Comparison of ENCODE assay signal across 1 cellular context in the genomic region with DNA sequence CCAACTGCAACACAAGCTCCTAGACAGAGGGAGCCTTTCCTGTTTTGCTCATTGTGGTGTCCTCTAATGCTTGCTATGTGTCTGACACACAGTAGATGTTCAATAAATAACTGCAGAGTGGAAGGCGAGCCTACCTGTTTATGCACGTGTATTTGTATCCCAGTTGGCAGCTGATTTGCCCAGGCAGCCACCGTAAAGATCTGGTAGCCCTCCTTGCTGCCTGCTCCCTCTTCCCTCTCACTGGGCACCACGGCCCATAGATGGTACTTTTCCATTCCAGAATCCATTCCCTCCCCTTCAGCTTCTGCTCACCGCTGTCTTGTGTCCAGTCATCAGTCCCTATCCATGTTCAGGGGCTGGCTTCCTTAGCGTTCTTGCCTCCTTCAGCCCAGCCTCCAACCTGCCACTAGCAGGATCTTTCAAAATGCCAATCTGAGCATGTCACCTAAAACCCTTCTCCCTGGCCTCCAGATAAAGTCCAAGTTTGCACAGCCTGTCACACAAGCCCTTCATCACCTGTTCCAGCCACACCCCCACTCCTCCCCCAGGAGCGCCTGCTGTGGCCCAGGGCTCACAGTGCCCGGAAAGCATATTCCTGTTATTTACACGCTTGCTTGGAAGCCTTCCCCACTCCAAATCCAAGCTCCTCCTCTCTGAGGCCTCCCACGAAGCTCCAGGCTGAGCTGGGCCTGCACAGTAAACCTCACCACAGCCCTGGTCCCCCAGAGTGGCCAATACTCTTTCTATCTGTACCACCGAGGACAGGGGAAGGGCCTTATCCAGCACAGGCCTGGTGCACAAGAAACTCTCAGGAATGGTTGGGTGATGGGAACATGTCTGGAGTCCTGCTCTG.
TF ChIP-seq lines count a peak whose summit lies in the region.

No MANE protein-coding gene starts in this region.

TF ChIP-seq in HepG2, 621 proteins besides CTCF, POLR2A, EP300 and RAD21 (continued from another document and continues in another):
- TF ChIP-seq, protein P1, sequence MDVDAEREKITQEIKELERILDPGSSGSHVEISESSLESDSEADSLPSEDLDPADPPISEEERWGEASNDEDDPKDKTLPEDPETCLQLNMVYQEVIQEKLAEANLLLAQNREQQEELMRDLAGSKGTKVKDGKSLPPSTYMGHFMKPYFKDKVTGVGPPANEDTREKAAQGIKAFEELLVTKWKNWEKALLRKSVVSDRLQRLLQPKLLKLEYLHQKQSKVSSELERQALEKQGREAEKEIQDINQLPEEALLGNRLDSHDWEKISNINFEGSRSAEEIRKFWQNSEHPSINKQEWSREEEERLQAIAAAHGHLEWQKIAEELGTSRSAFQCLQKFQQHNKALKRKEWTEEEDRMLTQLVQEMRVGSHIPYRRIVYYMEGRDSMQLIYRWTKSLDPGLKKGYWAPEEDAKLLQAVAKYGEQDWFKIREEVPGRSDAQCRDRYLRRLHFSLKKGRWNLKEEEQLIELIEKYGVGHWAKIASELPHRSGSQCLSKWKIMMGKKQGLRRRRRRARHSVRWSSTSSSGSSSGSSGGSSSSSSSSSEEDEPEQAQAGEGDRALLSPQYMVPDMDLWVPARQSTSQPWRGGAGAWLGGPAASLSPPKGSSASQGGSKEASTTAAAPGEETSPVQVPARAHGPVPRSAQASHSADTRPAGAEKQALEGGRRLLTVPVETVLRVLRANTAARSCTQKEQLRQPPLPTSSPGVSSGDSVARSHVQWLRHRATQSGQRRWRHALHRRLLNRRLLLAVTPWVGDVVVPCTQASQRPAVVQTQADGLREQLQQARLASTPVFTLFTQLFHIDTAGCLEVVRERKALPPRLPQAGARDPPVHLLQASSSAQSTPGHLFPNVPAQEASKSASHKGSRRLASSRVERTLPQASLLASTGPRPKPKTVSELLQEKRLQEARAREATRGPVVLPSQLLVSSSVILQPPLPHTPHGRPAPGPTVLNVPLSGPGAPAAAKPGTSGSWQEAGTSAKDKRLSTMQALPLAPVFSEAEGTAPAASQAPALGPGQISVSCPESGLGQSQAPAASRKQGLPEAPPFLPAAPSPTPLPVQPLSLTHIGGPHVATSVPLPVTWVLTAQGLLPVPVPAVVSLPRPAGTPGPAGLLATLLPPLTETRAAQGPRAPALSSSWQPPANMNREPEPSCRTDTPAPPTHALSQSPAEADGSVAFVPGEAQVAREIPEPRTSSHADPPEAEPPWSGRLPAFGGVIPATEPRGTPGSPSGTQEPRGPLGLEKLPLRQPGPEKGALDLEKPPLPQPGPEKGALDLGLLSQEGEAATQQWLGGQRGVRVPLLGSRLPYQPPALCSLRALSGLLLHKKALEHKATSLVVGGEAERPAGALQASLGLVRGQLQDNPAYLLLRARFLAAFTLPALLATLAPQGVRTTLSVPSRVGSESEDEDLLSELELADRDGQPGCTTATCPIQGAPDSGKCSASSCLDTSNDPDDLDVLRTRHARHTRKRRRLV (CRISPR knock-in tag; IDR thresholded peaks at IDR 0.05): no peak
- peak; percentile 22; the same call in 1 of the 2 replicates for TF ChIP-seq ZKSCAN8 (CRISPR knock-in tag; IDR thresholded peaks at IDR 0.05; ENCODE audit: borderline replicate concordance)
- TF ChIP-seq ZNF263 (CRISPR knock-in tag; IDR thresholded peaks at IDR 0.05): peak; percentile 38; the same call in 1 of the 2 replicates
- TF ChIP-seq ZNF121 (CRISPR knock-in tag; IDR thresholded peaks at IDR 0.05): peak; percentile 17; the same call in 1 of the 2 replicates
- peak; percentile 53 for TF ChIP-seq GATAD2A (CRISPR knock-in tag; IDR thresholded peaks at IDR 0.05)
- no peak for TF ChIP-seq ZNF333 (CRISPR knock-in tag; IDR thresholded peaks at IDR 0.05; ENCODE audit: borderline replicate concordance)
- TF ChIP-seq RXRB (CRISPR knock-in tag; IDR thresholded peaks at IDR 0.05; ENCODE audit: borderline replicate concordance): peak; percentile 33; the same call in 1 of the 2 replicates
- peak; percentile 78; the same call in 1 of the 2 replicates for TF ChIP-seq PITX1 (CRISPR knock-in tag; IDR thresholded peaks at IDR 0.05)
- no peak for TF ChIP-seq ZNF10 (CRISPR knock-in tag; IDR thresholded peaks at IDR 0.05; ENCODE audit: borderline replicate concordance, low read depth)
- TF ChIP-seq, protein P2, sequence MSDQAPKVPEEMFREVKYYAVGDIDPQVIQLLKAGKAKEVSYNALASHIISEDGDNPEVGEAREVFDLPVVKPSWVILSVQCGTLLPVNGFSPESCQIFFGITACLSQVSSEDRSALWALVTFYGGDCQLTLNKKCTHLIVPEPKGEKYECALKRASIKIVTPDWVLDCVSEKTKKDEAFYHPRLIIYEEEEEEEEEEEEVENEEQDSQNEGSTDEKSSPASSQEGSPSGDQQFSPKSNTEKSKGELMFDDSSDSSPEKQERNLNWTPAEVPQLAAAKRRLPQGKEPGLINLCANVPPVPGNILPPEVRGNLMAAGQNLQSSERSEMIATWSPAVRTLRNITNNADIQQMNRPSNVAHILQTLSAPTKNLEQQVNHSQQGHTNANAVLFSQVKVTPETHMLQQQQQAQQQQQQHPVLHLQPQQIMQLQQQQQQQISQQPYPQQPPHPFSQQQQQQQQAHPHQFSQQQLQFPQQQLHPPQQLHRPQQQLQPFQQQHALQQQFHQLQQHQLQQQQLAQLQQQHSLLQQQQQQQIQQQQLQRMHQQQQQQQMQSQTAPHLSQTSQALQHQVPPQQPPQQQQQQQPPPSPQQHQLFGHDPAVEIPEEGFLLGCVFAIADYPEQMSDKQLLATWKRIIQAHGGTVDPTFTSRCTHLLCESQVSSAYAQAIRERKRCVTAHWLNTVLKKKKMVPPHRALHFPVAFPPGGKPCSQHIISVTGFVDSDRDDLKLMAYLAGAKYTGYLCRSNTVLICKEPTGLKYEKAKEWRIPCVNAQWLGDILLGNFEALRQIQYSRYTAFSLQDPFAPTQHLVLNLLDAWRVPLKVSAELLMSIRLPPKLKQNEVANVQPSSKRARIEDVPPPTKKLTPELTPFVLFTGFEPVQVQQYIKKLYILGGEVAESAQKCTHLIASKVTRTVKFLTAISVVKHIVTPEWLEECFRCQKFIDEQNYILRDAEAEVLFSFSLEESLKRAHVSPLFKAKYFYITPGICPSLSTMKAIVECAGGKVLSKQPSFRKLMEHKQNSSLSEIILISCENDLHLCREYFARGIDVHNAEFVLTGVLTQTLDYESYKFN (CRISPR knock-in tag; conservative IDR thresholded peaks at IDR 0.05): peak; percentile 86
- TF ChIP-seq, protein P3, sequence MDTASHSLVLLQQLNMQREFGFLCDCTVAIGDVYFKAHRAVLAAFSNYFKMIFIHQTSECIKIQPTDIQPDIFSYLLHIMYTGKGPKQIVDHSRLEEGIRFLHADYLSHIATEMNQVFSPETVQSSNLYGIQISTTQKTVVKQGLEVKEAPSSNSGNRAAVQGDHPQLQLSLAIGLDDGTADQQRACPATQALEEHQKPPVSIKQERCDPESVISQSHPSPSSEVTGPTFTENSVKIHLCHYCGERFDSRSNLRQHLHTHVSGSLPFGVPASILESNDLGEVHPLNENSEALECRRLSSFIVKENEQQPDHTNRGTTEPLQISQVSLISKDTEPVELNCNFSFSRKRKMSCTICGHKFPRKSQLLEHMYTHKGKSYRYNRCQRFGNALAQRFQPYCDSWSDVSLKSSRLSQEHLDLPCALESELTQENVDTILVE (CRISPR knock-in tag; IDR thresholded peaks at IDR 0.05): no peak
- no peak for TF ChIP-seq SRSF1 (optimal IDR thresholded peaks at IDR 0.05; ENCODE audit: low read depth, low read length)
- peak; percentile 56; the same call in 1 of the 2 replicates for TF ChIP-seq SOX5 (CRISPR knock-in tag; IDR thresholded peaks at IDR 0.05; ENCODE audit: borderline replicate concordance)
- TF ChIP-seq, protein P4, sequence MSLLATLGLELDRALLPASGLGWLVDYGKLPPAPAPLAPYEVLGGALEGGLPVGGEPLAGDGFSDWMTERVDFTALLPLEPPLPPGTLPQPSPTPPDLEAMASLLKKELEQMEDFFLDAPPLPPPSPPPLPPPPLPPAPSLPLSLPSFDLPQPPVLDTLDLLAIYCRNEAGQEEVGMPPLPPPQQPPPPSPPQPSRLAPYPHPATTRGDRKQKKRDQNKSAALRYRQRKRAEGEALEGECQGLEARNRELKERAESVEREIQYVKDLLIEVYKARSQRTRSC (CRISPR knock-in tag; IDR thresholded peaks at IDR 0.05; ENCODE audit: low read depth): no peak
- no peak for TF ChIP-seq MIXL1 (CRISPR knock-in tag; IDR thresholded peaks at IDR 0.05)
- no peak for TF ChIP-seq SIX4 (CRISPR knock-in tag; IDR thresholded peaks at IDR 0.05)
- TF ChIP-seq, protein P5, sequence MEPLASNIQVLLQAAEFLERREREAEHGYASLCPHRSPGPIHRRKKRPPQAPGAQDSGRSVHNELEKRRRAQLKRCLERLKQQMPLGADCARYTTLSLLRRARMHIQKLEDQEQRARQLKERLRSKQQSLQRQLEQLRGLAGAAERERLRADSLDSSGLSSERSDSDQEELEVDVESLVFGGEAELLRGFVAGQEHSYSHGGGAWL (CRISPR knock-in tag; IDR thresholded peaks at IDR 0.05): no peak
- TF ChIP-seq SMAD3 (CRISPR knock-in tag; IDR thresholded peaks at IDR 0.05): no peak
- peak; percentile 62 for TF ChIP-seq DPF2 (CRISPR knock-in tag; IDR thresholded peaks at IDR 0.05; ENCODE audit: borderline replicate concordance, low read depth)
- no peak for TF ChIP-seq ZSCAN30 (CRISPR knock-in tag; IDR thresholded peaks at IDR 0.05)
- peak; percentile 52; the same call in 1 of the 2 replicates for TF ChIP-seq CREM (IDR thresholded peaks at IDR 0.05)
- TF ChIP-seq CREM (CRISPR knock-in tag; IDR thresholded peaks at IDR 0.05): no peak
- TF ChIP-seq, protein P6, sequence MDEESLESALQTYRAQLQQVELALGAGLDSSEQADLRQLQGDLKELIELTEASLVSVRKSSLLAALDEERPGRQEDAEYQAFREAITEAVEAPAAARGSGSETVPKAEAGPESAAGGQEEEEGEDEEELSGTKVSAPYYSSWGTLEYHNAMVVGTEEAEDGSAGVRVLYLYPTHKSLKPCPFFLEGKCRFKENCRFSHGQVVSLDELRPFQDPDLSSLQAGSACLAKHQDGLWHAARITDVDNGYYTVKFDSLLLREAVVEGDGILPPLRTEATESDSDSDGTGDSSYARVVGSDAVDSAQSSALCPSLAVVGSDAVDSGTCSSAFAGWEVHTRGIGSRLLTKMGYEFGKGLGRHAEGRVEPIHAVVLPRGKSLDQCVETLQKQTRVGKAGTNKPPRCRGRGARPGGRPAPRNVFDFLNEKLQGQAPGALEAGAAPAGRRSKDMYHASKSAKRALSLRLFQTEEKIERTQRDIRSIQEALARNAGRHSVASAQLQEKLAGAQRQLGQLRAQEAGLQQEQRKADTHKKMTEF (CRISPR knock-in tag; IDR thresholded peaks at IDR 0.05): peak; percentile 32; the same call in 1 of the 2 replicates
- TF ChIP-seq FOSL2 (CRISPR knock-in tag; IDR thresholded peaks at IDR 0.05): peak; percentile 57
- TF ChIP-seq, protein P7, sequence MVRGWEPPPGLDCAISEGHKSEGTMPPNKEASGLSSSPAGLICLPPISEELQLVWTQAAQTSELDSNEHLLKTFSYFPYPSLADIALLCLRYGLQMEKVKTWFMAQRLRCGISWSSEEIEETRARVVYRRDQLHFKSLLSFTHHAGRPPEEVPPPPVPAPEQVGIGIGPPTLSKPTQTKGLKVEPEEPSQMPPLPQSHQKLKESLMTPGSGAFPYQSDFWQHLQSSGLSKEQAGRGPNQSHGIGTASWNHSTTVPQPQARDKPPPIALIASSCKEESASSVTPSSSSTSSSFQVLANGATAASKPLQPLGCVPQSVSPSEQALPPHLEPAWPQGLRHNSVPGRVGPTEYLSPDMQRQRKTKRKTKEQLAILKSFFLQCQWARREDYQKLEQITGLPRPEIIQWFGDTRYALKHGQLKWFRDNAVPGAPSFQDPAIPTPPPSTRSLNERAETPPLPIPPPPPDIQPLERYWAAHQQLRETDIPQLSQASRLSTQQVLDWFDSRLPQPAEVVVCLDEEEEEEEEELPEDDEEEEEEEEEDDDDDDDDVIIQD (CRISPR knock-in tag; IDR thresholded peaks at IDR 0.05; ENCODE audit: low read depth): peak; percentile 70; the same call in 1 of the 2 replicates
- no peak for TF ChIP-seq CAMTA2 (CRISPR knock-in tag; IDR thresholded peaks at IDR 0.05; ENCODE audit: borderline replicate concordance)
- TF ChIP-seq, protein P8, sequence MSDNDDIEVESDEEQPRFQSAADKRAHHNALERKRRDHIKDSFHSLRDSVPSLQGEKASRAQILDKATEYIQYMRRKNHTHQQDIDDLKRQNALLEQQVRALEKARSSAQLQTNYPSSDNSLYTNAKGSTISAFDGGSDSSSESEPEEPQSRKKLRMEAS (IDR thresholded peaks at IDR 0.05): peak; percentile 63
- TF ChIP-seq, protein P9, sequence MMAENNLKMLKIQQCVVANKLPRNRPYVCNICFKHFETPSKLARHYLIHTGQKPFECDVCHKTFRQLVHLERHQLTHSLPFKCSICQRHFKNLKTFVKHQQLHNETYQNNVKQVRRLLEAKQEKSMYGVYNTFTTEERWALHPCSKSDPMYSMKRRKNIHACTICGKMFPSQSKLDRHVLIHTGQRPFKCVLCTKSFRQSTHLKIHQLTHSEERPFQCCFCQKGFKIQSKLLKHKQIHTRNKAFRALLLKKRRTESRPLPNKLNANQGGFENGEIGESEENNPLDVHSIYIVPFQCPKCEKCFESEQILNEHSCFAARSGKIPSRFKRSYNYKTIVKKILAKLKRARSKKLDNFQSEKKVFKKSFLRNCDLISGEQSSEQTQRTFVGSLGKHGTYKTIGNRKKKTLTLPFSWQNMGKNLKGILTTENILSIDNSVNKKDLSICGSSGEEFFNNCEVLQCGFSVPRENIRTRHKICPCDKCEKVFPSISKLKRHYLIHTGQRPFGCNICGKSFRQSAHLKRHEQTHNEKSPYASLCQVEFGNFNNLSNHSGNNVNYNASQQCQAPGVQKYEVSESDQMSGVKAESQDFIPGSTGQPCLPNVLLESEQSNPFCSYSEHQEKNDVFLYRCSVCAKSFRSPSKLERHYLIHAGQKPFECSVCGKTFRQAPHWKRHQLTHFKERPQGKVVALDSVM (CRISPR knock-in tag; IDR thresholded peaks at IDR 0.05): peak; percentile 90
- no peak for TF ChIP-seq ZNF33B (CRISPR knock-in tag; IDR thresholded peaks at IDR 0.05)
- TF ChIP-seq MBD4 (IDR thresholded peaks at IDR 0.05; ENCODE audit: borderline replicate concordance, low read length): no peak
- TF ChIP-seq ETV6 (CRISPR knock-in tag; conservative IDR thresholded peaks at IDR 0.05): peak; percentile 71; the same call in 1 of the 2 replicates
